ENCODE assay signal across 12 cellular contexts in the genomic region with DNA sequence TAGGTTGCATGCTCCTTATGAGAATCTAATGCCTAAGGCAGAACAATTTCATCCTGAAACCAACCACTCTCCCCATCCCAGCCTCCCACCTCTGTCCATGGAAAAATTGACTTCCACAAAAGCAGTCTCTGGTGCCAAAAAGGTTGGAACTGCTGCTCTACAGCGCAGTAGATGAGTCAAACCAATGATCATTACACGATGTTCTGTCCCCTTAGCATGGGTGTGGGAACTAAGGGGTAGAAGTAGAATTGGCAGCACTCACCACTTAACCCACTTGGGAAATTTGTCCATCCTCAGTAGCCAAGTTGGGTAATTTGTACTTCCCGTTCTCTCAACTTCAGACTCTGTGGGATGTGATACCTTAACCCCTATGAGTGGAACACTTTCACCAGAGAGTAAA.
"Had no signal": no experiment of that assay in that cellular context is flagged by ENCODE, and none has a peak within 500 bp of the region (broad histone marks: within the 10 kb centered on the region; RNA-seq: fewer than 3 reads in every experiment).

No MANE protein-coding gene starts in this region.

- H3K4me3 ChIP-seq: breast epithelium, prostate gland, thyroid gland had no signal

- H3K9me3 ChIP-seq: breast epithelium, prostate gland, thyroid gland had no signal

- H3K27ac ChIP-seq: breast epithelium, prostate gland, thyroid gland had no signal

- H3K27me3 ChIP-seq: breast epithelium, thyroid gland had no signal

- H3K36me3 ChIP-seq: breast epithelium, prostate gland, thyroid gland had no signal

- DNase-seq: activated CD4-positive, alpha-beta T cell treated with anti-CD3 and anti-CD28 coated beads for 48 hours; activated naive CD4-positive, alpha-beta T cell; activated naive CD8-positive, alpha-beta T cell treated with anti-CD3 and anti-CD28 coated beads, Interleukin-2, amount 10 ng/mL, durations not matched to agents 7 days and 5 days; anterior cingulate cortex; foreskin melanocyte; left colon; T-helper 2 cell; thyroid gland had no signal

- ATAC-seq: left colon; stimulated activated memory B cell treated with anti-CD40 and anti-IgM and Interleukin-4, amounts not matched to agents 10 μg/mL and 1 μg/mL and 100 μg/mL, for 72 hours; WTC11 had no signal

- H3K4me1 ChIP-seq: breast epithelium, prostate gland had no signal
